Comparison of ENCODE assay signal across 7 cellular contexts in genomic region chr15:77034620-77035467, GRCh38. TPM values are rescaled to one million over a fixed set of nuclear protein-coding genes. Genes with fewer than 3 reads are reported as not detected.
DNase-seq lines count a peak whose midpoint lies in the region; FAIRE-seq and TF ChIP-seq lines count a peak whose summit lies in the region.

No MANE protein-coding gene starts in this region.

- no peak overlapping the region for H2AFZ ChIP-seq in GM23248

- H3K4me2 ChIP-seq in GM23248 (ENCODE audit: unreplicated experiment): no peak overlapping the region

- peak; percentile 61 for TF ChIP-seq CTCF in colonic mucosa (IDR thresholded peaks at IDR 0.05)

- H3K9me2 ChIP-seq in GM23248 (ENCODE audit: insufficient read depth): no peaks in the 10 kb centered on the region

- no peaks in the 10 kb centered on the region for H3K27me3 Mint-ChIP-seq in T-helper 2 cell treated with Interferon-gamma antibody and Interleukin-4, amounts not matched to agents 5 μg/mL and 100 μg/mL, for 36 hours (ENCODE audit: low read depth)
- no peaks in the 10 kb centered on the region for H3K27me3 Mint-ChIP-seq in activated T-helper 2 cell treated with anti-CD3 and anti-CD28 coated beads, Interferon-gamma antibody, Interleukin-2, Interleukin-4, amounts not matched to agents 10 μg/mL and 5 μg/mL and 100 μg/mL, durations not matched to agents 14 hours and 24 hours and 36 hours (ENCODE audit: low read depth)

- H3F3A ChIP-seq in GM23248 (ENCODE audit: insufficient read depth): no peaks in the 10 kb centered on the region; the same call in 1 of the 2 replicates

- H3K36me3 ChIP-seq in GM23248 (ENCODE audit: low read depth) (no peaks in the 10 kb centered on the region), colonic mucosa (peaks cover 6% of the 10 kb centered on the region)

- DNase-seq in GM23248: peak; percentile 54
- no peak for DNase-seq in T-helper 2 cell treated with Interferon-gamma antibody and Interleukin-4, amounts not matched to agents 5 μg/mL and 100 μg/mL, for 36 hours (ENCODE audit: low spot score)
- peak; percentile 50 for DNase-seq in colonic mucosa
- peak; percentile 45 for DNase-seq in midbrain (lab: John Stamatoyannopoulos, UW)
- DNase-seq in urothelium cell line (ENCODE audit: low spot score): no peak
- DNase-seq in SHP77 treated with DMSO at 0.1 percent for 48 hours (lab: John Stamatoyannopoulos, UW): no peak
- no peak for DNase-seq in activated T-helper 2 cell treated with anti-CD3 and anti-CD28 coated beads, Interferon-gamma antibody, Interleukin-2, Interleukin-4, amounts not matched to agents 10 μg/mL and 5 μg/mL and 100 μg/mL, durations not matched to agents 14 hours and 24 hours and 36 hours (ENCODE audit: low spot score)

- in situ Hi-C loops in GM23248 (cut with MboI): no loop called here

- H3K27ac Mint-ChIP-seq in T-helper 2 cell treated with Interferon-gamma antibody and Interleukin-4, amounts not matched to agents 5 μg/mL and 100 μg/mL, for 36 hours: peak overlapping the region; percentile 17
- H3K27ac Mint-ChIP-seq in activated T-helper 2 cell treated with anti-CD3 and anti-CD28 coated beads, Interferon-gamma antibody, Interleukin-2, Interleukin-4, amounts not matched to agents 10 μg/mL and 5 μg/mL and 100 μg/mL, durations not matched to agents 14 hours and 24 hours and 36 hours: no peak overlapping the region

- H3K27me3 ChIP-seq in GM23248 (replicated peaks; ENCODE audit: insufficient read depth) (no peaks in the 10 kb centered on the region), colonic mucosa (no peaks in the 10 kb centered on the region)

- H3K4me3 ChIP-seq in GM23248 (no peak overlapping the region), colonic mucosa (no peak overlapping the region)

- WGBS in GM23248 (ENCODE audit: low coverage in 1 of 2, low lambda C conversion rate in 2 of 2, missing lambda C conversion rate in 2 of 2), 2 experiments: 39 to 44% methylated on average over 13 to 14 of the region's 14 CpGs

- H3K4me1 ChIP-seq in GM23248 (ENCODE audit: insufficient read depth) (no peaks in the 10 kb centered on the region), colonic mucosa (no peaks in the 10 kb centered on the region)

- H3K9me3 Mint-ChIP-seq in T-helper 2 cell treated with Interferon-gamma antibody and Interleukin-4, amounts not matched to agents 5 μg/mL and 100 μg/mL, for 36 hours: peaks cover 4% of the 10 kb centered on the region
- peaks cover 6% of the 10 kb centered on the region for H3K9me3 Mint-ChIP-seq in activated T-helper 2 cell treated with anti-CD3 and anti-CD28 coated beads, Interferon-gamma antibody, Interleukin-2, Interleukin-4, amounts not matched to agents 10 μg/mL and 5 μg/mL and 100 μg/mL, durations not matched to agents 14 hours and 24 hours and 36 hours

- H3K27ac ChIP-seq in GM23248: no peak overlapping the region
- no peak overlapping the region for H3K27ac ChIP-seq in colonic mucosa

- H3K4me1 Mint-ChIP-seq in T-helper 2 cell treated with Interferon-gamma antibody and Interleukin-4, amounts not matched to agents 5 μg/mL and 100 μg/mL, for 36 hours (ENCODE audit: low read depth): peaks cover 4% of the 10 kb centered on the region
- H3K4me1 Mint-ChIP-seq in activated T-helper 2 cell treated with anti-CD3 and anti-CD28 coated beads, Interferon-gamma antibody, Interleukin-2, Interleukin-4, amounts not matched to agents 10 μg/mL and 5 μg/mL and 100 μg/mL, durations not matched to agents 14 hours and 24 hours and 36 hours (ENCODE audit: low read depth): peaks cover 4% of the 10 kb centered on the region

- intact Hi-C loops in colonic mucosa (cut with DNase I): no loop called here
- intact Hi-C loops in activated T-helper 2 cell treated with anti-CD3 and anti-CD28 coated beads, Interferon-gamma antibody, Interleukin-2, Interleukin-4, amounts not matched to agents 10 μg/mL and 5 μg/mL and 100 μg/mL, durations not matched to agents 14 hours and 24 hours and 36 hours (cut with micrococcal nuclease): no loop called here

- no peaks in the 10 kb centered on the region for H3K79me2 ChIP-seq in GM23248 (ENCODE audit: insufficient read depth)

- peaks cover 58% of the 10 kb centered on the region for H3K36me3 Mint-ChIP-seq in T-helper 2 cell treated with Interferon-gamma antibody and Interleukin-4, amounts not matched to agents 5 μg/mL and 100 μg/mL, for 36 hours (ENCODE audit: low read depth)
- H3K36me3 Mint-ChIP-seq in activated T-helper 2 cell treated with anti-CD3 and anti-CD28 coated beads, Interferon-gamma antibody, Interleukin-2, Interleukin-4, amounts not matched to agents 10 μg/mL and 5 μg/mL and 100 μg/mL, durations not matched to agents 14 hours and 24 hours and 36 hours (ENCODE audit: low read depth): peaks cover 75% of the 10 kb centered on the region

- no peak overlapping the region for H3K4me3 Mint-ChIP-seq in T-helper 2 cell treated with Interferon-gamma antibody and Interleukin-4, amounts not matched to agents 5 μg/mL and 100 μg/mL, for 36 hours
- H3K4me3 Mint-ChIP-seq in activated T-helper 2 cell treated with anti-CD3 and anti-CD28 coated beads, Interferon-gamma antibody, Interleukin-2, Interleukin-4, amounts not matched to agents 10 μg/mL and 5 μg/mL and 100 μg/mL, durations not matched to agents 14 hours and 24 hours and 36 hours (ENCODE audit: low read depth): no peak overlapping the region

- no peaks in the 10 kb centered on the region for H4K20me1 ChIP-seq in GM23248 (ENCODE audit: insufficient read depth)

- no peaks in the 10 kb centered on the region for H3K9me3 ChIP-seq in GM23248 (ENCODE audit: low read depth)
- no peaks in the 10 kb centered on the region for H3K9me3 ChIP-seq in colonic mucosa

- FAIRE-seq in urothelium cell line (lab: Jason Lieb, UNC): peak; percentile 70

- H3K9ac ChIP-seq in GM23248: no peak overlapping the region
- H3K9ac ChIP-seq in colonic mucosa (ENCODE audit: low read depth in 2 of 2, low read length in 2 of 2): no peak overlapping the region

RNA-seq across cellular contexts. Expression of gene TSPAN3, which starts 36.1 kb away (rescaled TPM):
- 321 and 332 TPM in 2 replicates for total RNA-seq in GM23248 (2014; rRNA removed; shearing (Covaris generic))
- 307 and 320 TPM in 2 replicates for polyA plus RNA-seq in GM23248 (2016; fragmentation: Nextera tagmentation; extraction: Ambion mirVana)
- total RNA-seq in colonic mucosa: 100 to 1,000 TPM; 594 to 841 TPM
- 37.8 and 40.1 TPM in 2 replicates for total RNA-seq in activated T-helper 2 cell treated with anti-CD3 and anti-CD28 coated beads, Interferon-gamma antibody, Interleukin-2, Interleukin-4, amounts not matched to agents 10 μg/mL and 5 μg/mL and 100 μg/mL, durations not matched to agents 14 hours and 24 hours and 36 hours

RNA-seq across cellular contexts. Expression of gene PSTPIP1, which starts 39.9 kb away (rescaled TPM):
- total RNA-seq in GM23248 (2014; rRNA removed; shearing (Covaris generic)): 0.38 TPM in 1 of 2 replicates, not detected in the other
- polyA plus RNA-seq in GM23248 (2016; fragmentation: Nextera tagmentation; extraction: Ambion mirVana): 0.71 and 0.80 TPM in 2 replicates
- total RNA-seq in colonic mucosa: 1 to 10 TPM; 3.7 to 4.2 TPM
- 167 and 169 TPM in 2 replicates for total RNA-seq in activated T-helper 2 cell treated with anti-CD3 and anti-CD28 coated beads, Interferon-gamma antibody, Interleukin-2, Interleukin-4, amounts not matched to agents 10 μg/mL and 5 μg/mL and 100 μg/mL, durations not matched to agents 14 hours and 24 hours and 36 hours

Comparison
In these comparisons a context has a peak if more than half of its experiments do, and no peak if none do; other contexts are left out.
1. DNase-seq: peak in GM23248 (single experiment), colonic mucosa (single experiment) and midbrain (single experiment); none in T-helper 2 cell treated with Interferon-gamma antibody and Interleukin-4, amounts not matched to agents 5 μg/mL and 100 μg/mL, for 36 hours (single experiment), urothelium cell line (single experiment), SHP77 treated with DMSO at 0.1 percent for 48 hours (single experiment) and activated T-helper 2 cell treated with anti-CD3 and anti-CD28 coated beads, Interferon-gamma antibody, Interleukin-2, Interleukin-4, amounts not matched to agents 10 μg/mL and 5 μg/mL and 100 μg/mL, durations not matched to agents 14 hours and 24 hours and 36 hours (single experiment).
2. RNA of gene PSTPIP1, which starts 39.9 kb away (total RNA-seq): 167 to 169 TPM in activated T-helper 2 cell treated with anti-CD3 and anti-CD28 coated beads, Interferon-gamma antibody, Interleukin-2, Interleukin-4, amounts not matched to agents 10 μg/mL and 5 μg/mL and 100 μg/mL, durations not matched to agents 14 hours and 24 hours and 36 hours; 3.7 to 4.2 TPM in colonic mucosa and 0.38 TPM in GM23248; every median in the first group is over 10 times any median in the second.